25 cellular contexts compared by ENCODE assay signal in the genomic region with DNA sequence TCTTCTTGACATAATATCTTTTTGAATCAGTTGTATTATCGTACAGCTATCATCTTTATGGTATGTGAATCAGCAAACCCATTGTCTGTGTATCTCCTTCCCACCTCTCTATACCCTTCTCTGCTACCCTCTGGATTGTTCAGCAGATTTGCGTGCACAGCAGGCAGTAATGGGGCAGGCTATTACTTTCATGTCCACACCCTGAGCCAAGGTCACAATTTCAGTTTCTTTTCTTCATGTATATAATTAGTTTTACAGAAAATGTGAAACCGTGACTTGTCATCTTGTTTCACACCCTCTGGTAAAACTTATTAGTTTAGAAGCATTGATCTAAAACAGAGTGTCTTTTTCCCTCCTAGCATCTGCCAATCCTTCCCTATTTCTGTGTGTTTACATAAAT.
"Had no signal": no experiment of that assay in that cellular context is flagged by ENCODE, and none has a peak within 500 bp of the region (broad histone marks: within the 10 kb centered on the region; RNA-seq: fewer than 3 reads in every experiment).

No MANE protein-coding gene starts in this region.

- H3K4me3 ChIP-seq: ascending aorta, coronary artery, gastrocnemius medialis, left lung, lower lobe of right lung, right atrium auricular region, testis, transverse colon had no signal

- H3K36me3 ChIP-seq: ascending aorta, gastrocnemius medialis, left lung, lower lobe of right lung, right atrium auricular region, transverse colon had no signal

- H3K27me3 ChIP-seq: ascending aorta, gastrocnemius medialis, left lung, right atrium auricular region, testis, transverse colon had no signal

- DNase-seq: activated CD4-positive, alpha-beta T cell treated with anti-CD3 and anti-CD28 coated beads for 48 hours; activated CD4-positive, alpha-beta T cell treated with anti-CD3 and anti-CD28 coated beads, Interleukin-2, amount 50 U/mL, for 48 hours; activated CD8-positive, alpha-beta memory T cell treated with anti-CD3 and anti-CD28 coated beads for 24 hours; activated effector memory CD4-positive, alpha-beta T cell treated with Interleukin-2 at 50 U/mL for 16 hours; activated naive CD4-positive, alpha-beta T cell treated with anti-CD3 and anti-CD28 coated beads for 36 hours; activated naive CD8-positive, alpha-beta T cell treated with anti-CD3 and anti-CD28 coated beads for 36 hours; effector memory CD8-positive, alpha-beta T cell; erythroblast; gastrocnemius medialis; glutamatergic neuron; left lung; lower lobe of right lung; mesenchymal stem cell; natural killer cell; stimulated activated CD4-positive, alpha-beta T cell treated with anti-CD3 and anti-CD28 coated beads, Interleukin-15, amount 100 ng/mL, for 24 hours; stimulated activated CD4-positive, alpha-beta T cell treated with anti-CD3 and anti-CD28 coated beads, Interleukin-2, amount 100 ng/mL, for 24 hours; stimulated activated naive CD4-positive, alpha-beta T cell; testis; transverse colon had no signal

- H3K27ac ChIP-seq: ascending aorta, coronary artery, gastrocnemius medialis, left lung, lower lobe of right lung, right atrium auricular region, testis, transverse colon, VCaP had no signal

- H3K27ac Mint-ChIP-seq: activated naive CD4-positive, alpha-beta T cell treated with anti-CD3 and anti-CD28 coated beads for 36 hours; activated naive CD8-positive, alpha-beta T cell treated with anti-CD3 and anti-CD28 coated beads for 36 hours; brain; effector memory CD8-positive, alpha-beta T cell; natural killer cell had no signal

- H3K4me1 ChIP-seq: ascending aorta, gastrocnemius medialis, left lung, lower lobe of right lung, right atrium auricular region, testis, transverse colon had no signal

- ATAC-seq: activated CD4-positive, CD25-positive, alpha-beta regulatory T cell treated with anti-CD3 and anti-CD28 coated beads, Interleukin-2, amount 50 U/mL, for 24 hours; effector memory CD8-positive, alpha-beta T cell; gastrocnemius medialis; left lung; lower lobe of right lung; natural killer cell had no signal

- H3K36me3 Mint-ChIP-seq: activated naive CD8-positive, alpha-beta T cell treated with anti-CD3 and anti-CD28 coated beads for 36 hours; brain had no signal

- H3K4me3 Mint-ChIP-seq: activated naive CD4-positive, alpha-beta T cell treated with anti-CD3 and anti-CD28 coated beads for 36 hours; activated naive CD8-positive, alpha-beta T cell treated with anti-CD3 and anti-CD28 coated beads for 36 hours; brain; effector memory CD8-positive, alpha-beta T cell; natural killer cell had no signal

- H3K27me3 Mint-ChIP-seq: activated naive CD8-positive, alpha-beta T cell treated with anti-CD3 and anti-CD28 coated beads for 36 hours; brain; effector memory CD8-positive, alpha-beta T cell had no signal

- H3K4me1 Mint-ChIP-seq: activated naive CD8-positive, alpha-beta T cell treated with anti-CD3 and anti-CD28 coated beads for 36 hours; brain; natural killer cell had no signal
